7 cellular contexts compared by ENCODE assay signal in the genomic region with DNA sequence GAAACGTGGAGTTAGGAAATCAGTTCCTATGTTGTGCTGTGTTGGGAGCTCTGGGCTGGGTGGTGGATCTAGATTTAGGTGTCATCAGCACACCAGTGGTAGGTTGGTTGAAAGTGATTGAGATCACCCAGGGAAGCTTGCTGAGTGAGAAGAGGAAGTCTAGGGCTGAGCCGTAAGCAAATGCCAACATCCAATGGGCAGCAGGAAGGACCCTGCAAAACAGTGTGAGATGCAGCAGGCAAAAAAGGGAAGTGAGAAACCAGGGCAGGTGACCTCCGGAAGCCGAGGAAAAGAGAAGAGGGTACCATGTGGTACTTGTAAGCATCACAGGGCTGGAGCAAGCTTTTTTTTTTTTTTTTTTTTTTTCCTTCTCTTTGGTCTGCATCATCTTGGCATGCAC. TPM values are rescaled to one million over a fixed set of nuclear protein-coding genes. Genes with fewer than 3 reads are reported as not detected.
DNase-seq lines count a peak whose midpoint lies in the region; ATAC-seq and FAIRE-seq lines count a peak whose summit lies in the region.

No MANE protein-coding gene starts in this region.

- H3K4me2 ChIP-seq in mesenchymal stem cell (ENCODE audit: low read length, poor library complexity, severe bottlenecking), result no peak overlapping the region

- peak; percentile 65 for ATAC-seq in HG03039 (IDR thresholded peaks at IDR 0.05; ENCODE audit: unreplicated experiment)
- ATAC-seq in naive thymus-derived CD8-positive, alpha-beta T cell, result peak; percentile 30 to 82

- H3K36me3 Mint-ChIP-seq in T-helper 1 cell treated with Interleukin-12 subunit alpha and Interleukin-12 subunit beta and Interleukin-4 antibody, amounts not matched to agents 30 μg/mL and 1 μg/mL, for 36 hours (ENCODE audit: low read depth), result peaks cover 3% of the 10 kb centered on the region
- H3K36me3 Mint-ChIP-seq in naive thymus-derived CD8-positive, alpha-beta T cell, result no peaks in the 10 kb centered on the region

- H3K27me3 Mint-ChIP-seq in T-helper 1 cell treated with Interleukin-12 subunit alpha and Interleukin-12 subunit beta and Interleukin-4 antibody, amounts not matched to agents 30 μg/mL and 1 μg/mL, for 36 hours (ENCODE audit: low read depth), result no peaks in the 10 kb centered on the region
- H3K27me3 Mint-ChIP-seq in naive thymus-derived CD8-positive, alpha-beta T cell, result peaks cover 0 to 4% (median 2%) of the 10 kb centered on the region in 5 donors

- H2AFZ ChIP-seq in mesenchymal stem cell (ENCODE audit: low read depth, low read length), result no peak overlapping the region

- no peak overlapping the region for H4K8ac ChIP-seq in mesenchymal stem cell (ENCODE audit: low read length)

- no peak overlapping the region for H4K91ac ChIP-seq in mesenchymal stem cell (ENCODE audit: low read length)

- H3K23ac ChIP-seq in mesenchymal stem cell (ENCODE audit: low read length in 2 of 2), result no peak overlapping the region

- no peak overlapping the region for H2BK12ac ChIP-seq in mesenchymal stem cell (ENCODE audit: low read length in 2 of 2)

- H3K36me3 ChIP-seq in mesenchymal stem cell (ENCODE audit: control insufficient read depth in 1 of 2, insufficient read depth in 2 of 2, low read depth in 1 of 2, low read length in 2 of 2) (no peaks in the 10 kb centered on the region), SJCRH30 (no peaks in the 10 kb centered on the region)

- no peaks in the 10 kb centered on the region for H3K27me3 ChIP-seq in mesenchymal stem cell (ENCODE audit: control insufficient read depth in 1 of 2, insufficient read depth in 1 of 2, low read length in 2 of 2)
- H3K27me3 ChIP-seq in SJCRH30, result no peaks in the 10 kb centered on the region

- peak; percentile 57 for FAIRE-seq in GM19239 (lab: Jason Lieb, UNC)

- H3K9me3 ChIP-seq in mesenchymal stem cell (ENCODE audit: control insufficient read depth, low read length), result no peaks in the 10 kb centered on the region
- no peaks in the 10 kb centered on the region for H3K9me3 ChIP-seq in SJCRH30 (replicated peaks)

- H3K14ac ChIP-seq in mesenchymal stem cell (ENCODE audit: low read length in 2 of 2), result no peak overlapping the region

- H3K4me3 ChIP-seq in mesenchymal stem cell (ENCODE audit: insufficient read depth in 1 of 2, low read depth in 1 of 2, low read length in 2 of 2), result no peak overlapping the region
- H3K4me3 ChIP-seq in SJCRH30, result no peak overlapping the region

- H3K27ac Mint-ChIP-seq in T-helper 1 cell treated with Interleukin-12 subunit alpha and Interleukin-12 subunit beta and Interleukin-4 antibody, amounts not matched to agents 30 μg/mL and 1 μg/mL, for 36 hours, result peak overlapping the region; percentile 82
- peak overlapping the region in 4 of 10 donors; percentile 5 to 64 (median 15) for H3K27ac Mint-ChIP-seq in naive thymus-derived CD8-positive, alpha-beta T cell

- peak; percentile 79 for DNase-seq in GM19239 (ENCODE audit: insufficient read length, low spot score)
- peak in 1 of 10 donors; percentile 46 for DNase-seq in naive thymus-derived CD8-positive, alpha-beta T cell
- DNase-seq in mesenchymal stem cell, result no peak
- DNase-seq in SJCRH30, result no peak
- no peak for DNase-seq in NCI-H526 (lab: John Stamatoyannopoulos, UW)

- H3K4me1 ChIP-seq in mesenchymal stem cell (ENCODE audit: control insufficient read depth, insufficient read depth, low read depth, low read length), result peaks cover 12% of the 10 kb centered on the region
- H3K4me1 ChIP-seq in SJCRH30, result no peaks in the 10 kb centered on the region

- peaks cover 53% of the 10 kb centered on the region for H3K4me1 Mint-ChIP-seq in T-helper 1 cell treated with Interleukin-12 subunit alpha and Interleukin-12 subunit beta and Interleukin-4 antibody, amounts not matched to agents 30 μg/mL and 1 μg/mL, for 36 hours (ENCODE audit: low read depth)
- peaks cover 5 to 57% (median 12%) of the 10 kb centered on the region in 4 donors for H3K4me1 Mint-ChIP-seq in naive thymus-derived CD8-positive, alpha-beta T cell

- no peak overlapping the region for H2BK15ac ChIP-seq in mesenchymal stem cell (ENCODE audit: low read depth, poor library complexity, severe bottlenecking)

- H3K18ac ChIP-seq in mesenchymal stem cell (ENCODE audit: low read depth in 1 of 2, low read length in 2 of 2), result no peak overlapping the region

- H2BK5ac ChIP-seq in mesenchymal stem cell (ENCODE audit: low read depth, low read length, poor library complexity, severe bottlenecking), result no peak overlapping the region

- WGBS in mesenchymal stem cell, result 95% methylated on average over 4 of the region's 4 CpGs

- POLR2A ChIA-PET in naive thymus-derived CD8-positive, alpha-beta T cell (lab: Charles Lee), result interaction anchor here (0.6 kb wide), 1 partner anchor 264 kb away, joined by 4 read pairs; no protein-coding TSS in a partner anchor

- no peak overlapping the region for H2AK5ac ChIP-seq in mesenchymal stem cell (ENCODE audit: low read length, severe bottlenecking)

- H3K4ac ChIP-seq in mesenchymal stem cell (ENCODE audit: low read depth in 1 of 2, low read length in 2 of 2), result no peak overlapping the region

- H3K9ac ChIP-seq in mesenchymal stem cell (ENCODE audit: low read length), result no peak overlapping the region

- H2BK120ac ChIP-seq in mesenchymal stem cell (ENCODE audit: low read depth, low read length), result no peak overlapping the region

- peak overlapping the region; percentile 70 for H3K4me3 Mint-ChIP-seq in T-helper 1 cell treated with Interleukin-12 subunit alpha and Interleukin-12 subunit beta and Interleukin-4 antibody, amounts not matched to agents 30 μg/mL and 1 μg/mL, for 36 hours
- peak overlapping the region in 3 of 10 donors; percentile 35 to 50 (median 44) for H3K4me3 Mint-ChIP-seq in naive thymus-derived CD8-positive, alpha-beta T cell

- H3K27ac ChIP-seq in mesenchymal stem cell (ENCODE audit: low read length, poor library complexity, severe bottlenecking), result no peak overlapping the region
- H3K27ac ChIP-seq in SJCRH30, result no peak overlapping the region

- H3K79me1 ChIP-seq in mesenchymal stem cell (replicated peaks; ENCODE audit: low read length, poor library complexity, severe bottlenecking), result no peaks in the 10 kb centered on the region

- no peaks in the 10 kb centered on the region for H3K9me3 Mint-ChIP-seq in T-helper 1 cell treated with Interleukin-12 subunit alpha and Interleukin-12 subunit beta and Interleukin-4 antibody, amounts not matched to agents 30 μg/mL and 1 μg/mL, for 36 hours
- H3K9me3 Mint-ChIP-seq in naive thymus-derived CD8-positive, alpha-beta T cell, result no peaks in the 10 kb centered on the region

RNA-seq across cellular contexts. Expression of a gene that starts 15.9 kb away (rescaled TPM):
- 100 to 1,000 TPM; 106 to 113 TPM for total RNA-seq in naive thymus-derived CD8-positive, alpha-beta T cell
- 10 to 100 TPM; 54.0 to 75.5 (median 58.5) TPM for polyA plus RNA-seq in naive thymus-derived CD8-positive, alpha-beta T cell
- polyA plus RNA-seq in mesenchymal stem cell (2013, experiment 1 of 2), result 116 TPM
- 110 TPM for polyA plus RNA-seq in mesenchymal stem cell (2013, experiment 2 of 2)
- total RNA-seq in SJCRH30 (2014; rRNA removed; shearing (Covaris generic)), result 87.3 and 89.5 TPM in 2 replicates

RNA-seq across cellular contexts. Expression of a gene that starts 45.1 kb away (rescaled TPM):
- total RNA-seq in naive thymus-derived CD8-positive, alpha-beta T cell, result 10 to 100 TPM; 54.5 to 62.2 TPM
- polyA plus RNA-seq in naive thymus-derived CD8-positive, alpha-beta T cell, result 100 to 1,000 TPM in 1 of 3 donors, 10 to 100 TPM in 2; 82.2 to 112 (median 83.9) TPM
- polyA plus RNA-seq in mesenchymal stem cell (2013, experiment 1 of 2), result 13.3 TPM
- polyA plus RNA-seq in mesenchymal stem cell (2013, experiment 2 of 2), result 13.8 TPM
- 29.1 and 30.7 TPM in 2 replicates for total RNA-seq in SJCRH30 (2014; rRNA removed; shearing (Covaris generic))

RNA-seq across cellular contexts. Expression of a gene that starts 49.8 kb away (rescaled TPM):
- 100 to 1,000 TPM; 403 to 421 TPM for total RNA-seq in naive thymus-derived CD8-positive, alpha-beta T cell
- polyA plus RNA-seq in naive thymus-derived CD8-positive, alpha-beta T cell, result 100 to 1,000 TPM; 843 to 960 (median 927) TPM
- 119 TPM for polyA plus RNA-seq in mesenchymal stem cell (2013, experiment 1 of 2)
- polyA plus RNA-seq in mesenchymal stem cell (2013, experiment 2 of 2), result 118 TPM
- total RNA-seq in SJCRH30 (2014; rRNA removed; shearing (Covaris generic)), result 449 and 480 TPM in 2 replicates
